In the genomic region with DNA sequence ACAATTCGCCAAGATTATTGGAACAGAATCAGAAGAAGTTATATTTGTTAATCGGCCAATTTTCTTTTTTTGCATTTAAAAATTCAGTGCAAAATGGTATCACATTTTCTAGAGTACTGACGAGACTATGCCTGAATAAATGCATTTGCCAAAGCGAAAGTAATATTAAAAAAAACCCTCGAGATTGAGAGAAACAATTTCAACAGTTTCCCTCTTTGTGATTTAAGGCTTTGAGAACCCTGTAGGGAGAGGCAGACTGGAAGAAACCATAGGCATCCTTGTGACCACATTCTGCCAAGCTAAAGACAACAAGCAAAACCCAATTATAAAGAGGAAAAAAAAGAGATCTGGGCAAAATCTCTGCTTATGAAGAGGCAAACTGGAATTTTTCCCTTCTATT, we compare ENCODE assay signal across 1 cellular context.
TF ChIP-seq lines count a peak whose summit lies in the region.

No MANE protein-coding gene starts in this region.

TF ChIP-seq in H1, 55 proteins besides CTCF, POLR2A, EP300 and RAD21:
- TF ChIP-seq, protein P1, sequence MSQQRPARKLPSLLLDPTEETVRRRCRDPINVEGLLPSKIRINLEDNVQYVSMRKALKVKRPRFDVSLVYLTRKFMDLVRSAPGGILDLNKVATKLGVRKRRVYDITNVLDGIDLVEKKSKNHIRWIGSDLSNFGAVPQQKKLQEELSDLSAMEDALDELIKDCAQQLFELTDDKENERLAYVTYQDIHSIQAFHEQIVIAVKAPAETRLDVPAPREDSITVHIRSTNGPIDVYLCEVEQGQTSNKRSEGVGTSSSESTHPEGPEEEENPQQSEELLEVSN (IDR thresholded peaks at IDR 0.05): no peak
- TF ChIP-seq CBX8 (IDR thresholded peaks at IDR 0.05; ENCODE audit: borderline replicate concordance, low read depth, low read length) (no peak), KDM4A (IDR thresholded peaks at IDR 0.05; ENCODE audit: low read depth, low read length, severe bottlenecking) (no peak), NRF1 (IDR thresholded peaks at IDR 0.05; ENCODE audit: low read depth, low read length) (no peak), NANOG (IDR thresholded peaks at IDR 0.05; ENCODE audit: insufficient read depth, low read depth, low read length, poor library complexity, severe bottlenecking) (no peak), ZNF274 (IDR thresholded peaks at IDR 0.05; ENCODE audit: borderline replicate concordance, extremely low read depth, low read length) (no peak), JUN (IDR thresholded peaks at IDR 0.05; ENCODE audit: low read depth, low read length) (no peak), TCF12 (IDR thresholded peaks at IDR 0.05; ENCODE audit: low read depth, low read length) (no peak), GABPA (IDR thresholded peaks at IDR 0.05; ENCODE audit: borderline replicate concordance, insufficient read depth, low read length) (no peak), RXRA (IDR thresholded peaks at IDR 0.05; ENCODE audit: insufficient read depth, low read depth, low read length) (no peak), KDM1A (IDR thresholded peaks at IDR 0.05; ENCODE audit: borderline replicate concordance, low read length) (no peak), POU5F1 (IDR thresholded peaks at IDR 0.05; ENCODE audit: low read depth, low read length) (no peak), CEBPB (IDR thresholded peaks at IDR 0.05; ENCODE audit: low read depth, low read length) (no peak), MAFK (IDR thresholded peaks at IDR 0.05; ENCODE audit: low read depth, low read length) (no peak), POLR2AphosphoS5 (IDR thresholded peaks at IDR 0.05; ENCODE audit: low read depth, low read length) (no peak), SIRT6 (IDR thresholded peaks at IDR 0.05; ENCODE audit: low read length) (no peak)
- TF ChIP-seq, protein P2, sequence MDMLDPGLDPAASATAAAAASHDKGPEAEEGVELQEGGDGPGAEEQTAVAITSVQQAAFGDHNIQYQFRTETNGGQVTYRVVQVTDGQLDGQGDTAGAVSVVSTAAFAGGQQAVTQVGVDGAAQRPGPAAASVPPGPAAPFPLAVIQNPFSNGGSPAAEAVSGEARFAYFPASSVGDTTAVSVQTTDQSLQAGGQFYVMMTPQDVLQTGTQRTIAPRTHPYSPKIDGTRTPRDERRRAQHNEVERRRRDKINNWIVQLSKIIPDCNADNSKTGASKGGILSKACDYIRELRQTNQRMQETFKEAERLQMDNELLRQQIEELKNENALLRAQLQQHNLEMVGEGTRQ (IDR thresholded peaks at IDR 0.05; ENCODE audit: low read length): no peak
- TF ChIP-seq, protein P3, sequence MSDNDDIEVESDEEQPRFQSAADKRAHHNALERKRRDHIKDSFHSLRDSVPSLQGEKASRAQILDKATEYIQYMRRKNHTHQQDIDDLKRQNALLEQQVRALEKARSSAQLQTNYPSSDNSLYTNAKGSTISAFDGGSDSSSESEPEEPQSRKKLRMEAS (IDR thresholded peaks at IDR 0.05): no peak
- TF ChIP-seq, protein P4, sequence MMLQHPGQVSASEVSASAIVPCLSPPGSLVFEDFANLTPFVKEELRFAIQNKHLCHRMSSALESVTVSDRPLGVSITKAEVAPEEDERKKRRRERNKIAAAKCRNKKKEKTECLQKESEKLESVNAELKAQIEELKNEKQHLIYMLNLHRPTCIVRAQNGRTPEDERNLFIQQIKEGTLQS (IDR thresholded peaks at IDR 0.05; ENCODE audit: insufficient read depth, low read depth, low read length): no peak
